Comparison of ENCODE assay signal across 21 cellular contexts in genomic region chr1:215650446-215651149, GRCh38.
"Had no signal": no experiment of that assay in that cellular context is flagged by ENCODE, and none has a peak within 500 bp of the region (broad histone marks: within the 10 kb centered on the region; RNA-seq: fewer than 3 reads in every experiment).

No MANE protein-coding gene starts in this region.

- H3K4me3 Mint-ChIP-seq: activated CD8-positive, alpha-beta T cell treated with anti-CD3 and anti-CD28 coated beads, Interleukin-2, amount 10 ng/mL, durations not matched to agents 7 days and 5 days; T-helper 2 cell treated with Interferon-gamma antibody and Interleukin-4, amounts not matched to agents 5 μg/mL and 100 μg/mL, for 36 hours had no signal

- ATAC-seq: activated CD8-positive, alpha-beta T cell treated with anti-CD3 and anti-CD28 coated beads, Interleukin-2, amount 10 ng/mL, durations not matched to agents 7 days and 5 days; Right ventricle myocardium inferior had no signal

- H3K9me3 ChIP-seq: breast epithelium had no signal

- DNase-seq: activated CD4-positive, alpha-beta T cell treated with anti-CD3 and anti-CD28 coated beads for 48 hours; activated CD4-positive, alpha-beta T cell treated with anti-CD3 and anti-CD28 coated beads, Interleukin-2, amount 50 U/mL, for 4 hours; activated CD4-positive, CD25-positive, alpha-beta regulatory T cell treated with anti-CD3 and anti-CD28 coated beads, Interleukin-2, amount 50 U/mL, for 72 hours; activated CD8-positive, alpha-beta memory T cell treated with anti-CD3 and anti-CD28 coated beads, Interleukin-2, amount 50 U/mL, for 48 hours; activated CD8-positive, alpha-beta T cell treated with anti-CD3 and anti-CD28 coated beads, Interleukin-2, amount 10 ng/mL, durations not matched to agents 7 days and 5 days; activated naive CD4-positive, alpha-beta T cell treated with anti-CD3 and anti-CD28 coated beads, Interleukin-2, amount 50 U/mL, for 16 hours; activated T-cell treated with anti-CD3 and anti-CD28 coated beads, Interleukin-2, amount 50 U/mL, for 1 hour; aorta; caudate nucleus; Karpas-422; NCI-H1048; NCI-H146; NCI-H187 treated with DMSO at 0.1 percent for 48 hours; NCI-H2081 treated with DMSO at 0.1 percent for 48 hours; NCI-H446; NCI-H524; SW 1271 had no signal

- H3K4me1 ChIP-seq: breast epithelium had no signal

- H3K4me3 ChIP-seq: breast epithelium, SK-N-MC had no signal

- H3K27ac Mint-ChIP-seq: activated CD8-positive, alpha-beta T cell treated with anti-CD3 and anti-CD28 coated beads, Interleukin-2, amount 10 ng/mL, durations not matched to agents 7 days and 5 days; T-helper 2 cell treated with Interferon-gamma antibody and Interleukin-4, amounts not matched to agents 5 μg/mL and 100 μg/mL, for 36 hours had no signal

- H3K9me3 Mint-ChIP-seq: T-helper 2 cell treated with Interferon-gamma antibody and Interleukin-4, amounts not matched to agents 5 μg/mL and 100 μg/mL, for 36 hours had no signal

- H3K27me3 ChIP-seq: breast epithelium had no signal

- H3K36me3 ChIP-seq: breast epithelium had no signal

- H3K27ac ChIP-seq: breast epithelium, SK-N-MC had no signal
